ENCODE assay signal across 19 cellular contexts in genomic region chr10:79313911-79314439, GRCh38. TPM values are rescaled to one million over a fixed set of nuclear protein-coding genes. Genes with fewer than 3 reads are reported as not detected.
DNase-seq lines count a peak whose midpoint lies in the region; ATAC-seq and TF ChIP-seq lines count a peak whose summit lies in the region.
"Had no signal": no experiment of that assay in that cellular context is flagged by ENCODE, and none has a peak within 500 bp of the region (broad histone marks: within the 10 kb centered on the region; RNA-seq: fewer than 3 reads in every experiment).

No MANE protein-coding gene starts in this region.

- TF ChIP-seq EP300 in upper lobe of left lung (IDR thresholded peaks at IDR 0.05), result no peak

- H3K27ac ChIP-seq in cardiac muscle cell, result peak overlapping the region; percentile 43
- no peak overlapping the region for H3K27ac ChIP-seq in right atrium auricular region
- peak overlapping the region; percentile 69 for H3K27ac ChIP-seq in SJCRH30
- no peak overlapping the region for H3K27ac ChIP-seq in lower lobe of right lung
- H3K27ac ChIP-seq in thyroid gland, result no peak overlapping the region
- no peak overlapping the region for H3K27ac ChIP-seq in upper lobe of left lung
- H3K27ac ChIP-seq: esophagus squamous epithelium, tibial artery had no signal

- DNase-seq in cardiac muscle cell (ENCODE audit: low read depth in 1 of 2, low spot score in 1 of 2) (no peak), right atrium auricular region (ENCODE audit: low spot score) (no peak), SJCRH30 (peak; percentile 95 to 96), lower lobe of right lung (peak; percentile 46), thyroid gland (peak; percentile 53 to 79), upper lobe of left lung (no peak), NCI-H1105 (lab: John Stamatoyannopoulos, UW) (no peak)
- DNase-seq: activated CD8-positive, alpha-beta T cell treated with anti-CD3 and anti-CD28 coated beads, Interleukin-2, amount 10 ng/mL, durations not matched to agents 7 days and 5 days; activated naive CD8-positive, alpha-beta T cell treated with anti-CD3 and anti-CD28 coated beads, Interleukin-2, amount 10 ng/mL, durations not matched to agents 7 days and 5 days; activated T-cell treated with anti-CD3 and anti-CD28 coated beads, Interleukin-2, amount 50 U/mL, for 72 hours; CD4-positive, CD25-positive, alpha-beta regulatory T cell; DMS79; esophagus squamous epithelium; MM.1S; NCI-H187; NCI-H510A; RPMI8226; tibial artery had no signal

- 73 to 86% methylated on average over 11 of the region's 11 CpGs for WGBS in thyroid gland, 2 donors
- 91 to 93% methylated on average over 9 to 11 of the region's 11 CpGs for WGBS in upper lobe of left lung, 2 donors

- no peak for TF ChIP-seq CTCF in cardiac muscle cell (IDR thresholded peaks at IDR 0.05; ENCODE audit: low read depth, low read length)
- TF ChIP-seq CTCF in right atrium auricular region (IDR thresholded peaks at IDR 0.05), result no peak
- TF ChIP-seq CTCF in lower lobe of right lung (IDR thresholded peaks at IDR 0.05), result no peak
- TF ChIP-seq CTCF in thyroid gland (IDR thresholded peaks at IDR 0.05), result no peak
- TF ChIP-seq CTCF in upper lobe of left lung (IDR thresholded peaks at IDR 0.05), result no peak

- no peak for TF ChIP-seq POLR2A in thyroid gland (IDR thresholded peaks at IDR 0.05)
- TF ChIP-seq POLR2A in upper lobe of left lung (IDR thresholded peaks at IDR 0.05), result no peak

- H3K9me3 ChIP-seq in cardiac muscle cell (ENCODE audit: low read depth) (no peaks in the 10 kb centered on the region), right atrium auricular region (no peaks in the 10 kb centered on the region), SJCRH30 (replicated peaks) (no peaks in the 10 kb centered on the region), lower lobe of right lung (no peaks in the 10 kb centered on the region), thyroid gland (no peaks in the 10 kb centered on the region), upper lobe of left lung (no peaks in the 10 kb centered on the region)
- H3K9me3 ChIP-seq: esophagus squamous epithelium, tibial artery had no signal

- H3K4me3 ChIP-seq in cardiac muscle cell (no peak overlapping the region), right atrium auricular region (no peak overlapping the region), SJCRH30 (peak overlapping the region; percentile 2; the same call in 1 of the 2 replicates), lower lobe of right lung (no peak overlapping the region), thyroid gland (replicated peaks in 1 of 3) (no peak overlapping the region), upper lobe of left lung (no peak overlapping the region)
- H3K4me3 ChIP-seq: esophagus squamous epithelium, tibial artery had no signal

- H3K4me1 ChIP-seq in cardiac muscle cell (ENCODE audit: low read depth) (no peaks in the 10 kb centered on the region), right atrium auricular region (peaks cover 0 to 29% of the 10 kb centered on the region in 2 donors), SJCRH30 (peaks cover 63% of the 10 kb centered on the region), lower lobe of right lung (peaks cover 19% of the 10 kb centered on the region), thyroid gland (peaks cover 4 to 16% of the 10 kb centered on the region in 2 donors), upper lobe of left lung (peaks cover 10 to 24% (median 16%) of the 10 kb centered on the region in 4 donors)

- no peaks in the 10 kb centered on the region for H3K27me3 ChIP-seq in cardiac muscle cell
- no peaks in the 10 kb centered on the region for H3K27me3 ChIP-seq in right atrium auricular region
- H3K27me3 ChIP-seq in SJCRH30, result no peaks in the 10 kb centered on the region
- no peaks in the 10 kb centered on the region for H3K27me3 ChIP-seq in lower lobe of right lung (ENCODE audit: low read depth)
- no peaks in the 10 kb centered on the region for H3K27me3 ChIP-seq in thyroid gland
- no peaks in the 10 kb centered on the region for H3K27me3 ChIP-seq in upper lobe of left lung
- H3K27me3 ChIP-seq: esophagus squamous epithelium, tibial artery had no signal

- ATAC-seq in lower lobe of right lung (no peak), HG02798 (IDR thresholded peaks at IDR 0.05; ENCODE audit: poor library complexity, unreplicated experiment) (no peak), upper lobe of left lung (ENCODE audit: low FRiP score in 2 of 2) (no peak)
- ATAC-seq: activated CD8-positive, alpha-beta T cell treated with anti-CD3 and anti-CD28 coated beads, Interleukin-2, amount 10 ng/mL, durations not matched to agents 7 days and 5 days; activated T-cell treated with anti-CD3 and anti-CD28 coated beads, Interleukin-2, amount 50 U/mL, for 72 hours had no signal

- intact Hi-C loops in lower lobe of right lung (cut with DNase I), result no loop called here
- intact Hi-C loops in thyroid gland (cut with DNase I), result no loop called here

- H3K36me3 ChIP-seq in cardiac muscle cell, result peaks cover 22% of the 10 kb centered on the region
- peaks cover 52% of the 10 kb centered on the region for H3K36me3 ChIP-seq in right atrium auricular region
- peaks cover 11% of the 10 kb centered on the region for H3K36me3 ChIP-seq in SJCRH30
- H3K36me3 ChIP-seq in lower lobe of right lung, result peaks cover 65% of the 10 kb centered on the region
- H3K36me3 ChIP-seq in thyroid gland, result peaks cover 35 to 51% of the 10 kb centered on the region in 2 donors
- H3K36me3 ChIP-seq in upper lobe of left lung, result peaks cover 6 to 70% (median 50%) of the 10 kb centered on the region in 4 donors

RNA-seq across cellular contexts. Expression of gene PPIF, which starts 33.3 kb away (rescaled TPM):
- total RNA-seq in cardiac muscle cell (86.6 and 101 TPM in 2 replicates), right atrium auricular region (10 to 100 TPM; 63.0 to 87.6 TPM), lower lobe of right lung (28.5 TPM), thyroid gland (10 to 100 TPM; 31.4 to 70.1 (median 52.3) TPM), upper lobe of left lung (10 to 100 TPM; 19.3 to 46.5 (median 31.2) TPM)
- 125 and 143 TPM in 2 replicates for polyA plus RNA-seq in cardiac muscle cell
- total RNA-seq in SJCRH30 (2014; rRNA removed; shearing (Covaris generic)), result 98.8 and 103 TPM in 2 replicates

Comparison
In these comparisons a context has a peak if more than half of its experiments do, and no peak if none do; other contexts are left out.
1. H3K27ac ChIP-seq: peak in cardiac muscle cell (single experiment) and SJCRH30 (single experiment); none in right atrium auricular region (0 of 2), lower lobe of right lung (single experiment), thyroid gland (0 of 3) and upper lobe of left lung (0 of 4).
2. DNase-seq: peak in SJCRH30 (2 of 2), lower lobe of right lung (single experiment) and thyroid gland (2 of 2); none in cardiac muscle cell (0 of 2), right atrium auricular region (single experiment), upper lobe of left lung (0 of 2) and NCI-H1105 (single experiment).